2 cellular contexts compared by ENCODE assay signal in the genomic region with DNA sequence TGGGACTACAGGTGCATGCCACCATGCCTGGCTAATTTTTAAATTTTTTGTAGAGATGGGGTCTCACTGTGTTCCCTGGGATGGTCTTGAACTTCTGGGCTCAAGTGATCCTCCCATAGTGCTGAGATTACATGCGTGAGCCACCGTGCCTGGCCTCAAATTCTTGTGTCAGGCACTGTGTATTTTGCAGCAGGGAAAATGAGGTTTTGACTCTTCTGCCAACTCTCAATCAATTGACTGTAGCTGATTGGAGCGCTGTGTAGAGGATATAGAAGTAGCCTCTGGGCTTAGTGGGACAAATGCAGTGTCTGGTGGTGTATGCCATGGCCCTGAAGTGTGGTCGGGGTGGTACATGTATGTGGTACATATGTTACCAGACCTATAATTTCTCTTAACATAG.
TF ChIP-seq lines count a peak whose summit lies in the region.

No MANE protein-coding gene starts in this region.

TF ChIP-seq in GM23338, 12 proteins besides CTCF, POLR2A, EP300 and RAD21 (continued from another document):
- TF ChIP-seq, protein P1, sequence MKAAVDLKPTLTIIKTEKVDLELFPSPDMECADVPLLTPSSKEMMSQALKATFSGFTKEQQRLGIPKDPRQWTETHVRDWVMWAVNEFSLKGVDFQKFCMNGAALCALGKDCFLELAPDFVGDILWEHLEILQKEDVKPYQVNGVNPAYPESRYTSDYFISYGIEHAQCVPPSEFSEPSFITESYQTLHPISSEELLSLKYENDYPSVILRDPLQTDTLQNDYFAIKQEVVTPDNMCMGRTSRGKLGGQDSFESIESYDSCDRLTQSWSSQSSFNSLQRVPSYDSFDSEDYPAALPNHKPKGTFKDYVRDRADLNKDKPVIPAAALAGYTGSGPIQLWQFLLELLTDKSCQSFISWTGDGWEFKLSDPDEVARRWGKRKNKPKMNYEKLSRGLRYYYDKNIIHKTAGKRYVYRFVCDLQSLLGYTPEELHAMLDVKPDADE (IDR thresholded peaks at IDR 0.05): no peak
- TF ChIP-seq NANOG (IDR thresholded peaks at IDR 0.05; ENCODE audit: borderline replicate concordance): no peak
- TF ChIP-seq EZH2 (IDR thresholded peaks at IDR 0.05; ENCODE audit: low read depth, unreplicated experiment): no peak
- no peak for TF ChIP-seq POLR2AphosphoS5 (IDR thresholded peaks at IDR 0.05; ENCODE audit: low read depth)
- TF ChIP-seq ZNF114 (CRISPR knock-in tag; IDR thresholded peaks at IDR 0.05): no peak
- TF ChIP-seq, protein P2, sequence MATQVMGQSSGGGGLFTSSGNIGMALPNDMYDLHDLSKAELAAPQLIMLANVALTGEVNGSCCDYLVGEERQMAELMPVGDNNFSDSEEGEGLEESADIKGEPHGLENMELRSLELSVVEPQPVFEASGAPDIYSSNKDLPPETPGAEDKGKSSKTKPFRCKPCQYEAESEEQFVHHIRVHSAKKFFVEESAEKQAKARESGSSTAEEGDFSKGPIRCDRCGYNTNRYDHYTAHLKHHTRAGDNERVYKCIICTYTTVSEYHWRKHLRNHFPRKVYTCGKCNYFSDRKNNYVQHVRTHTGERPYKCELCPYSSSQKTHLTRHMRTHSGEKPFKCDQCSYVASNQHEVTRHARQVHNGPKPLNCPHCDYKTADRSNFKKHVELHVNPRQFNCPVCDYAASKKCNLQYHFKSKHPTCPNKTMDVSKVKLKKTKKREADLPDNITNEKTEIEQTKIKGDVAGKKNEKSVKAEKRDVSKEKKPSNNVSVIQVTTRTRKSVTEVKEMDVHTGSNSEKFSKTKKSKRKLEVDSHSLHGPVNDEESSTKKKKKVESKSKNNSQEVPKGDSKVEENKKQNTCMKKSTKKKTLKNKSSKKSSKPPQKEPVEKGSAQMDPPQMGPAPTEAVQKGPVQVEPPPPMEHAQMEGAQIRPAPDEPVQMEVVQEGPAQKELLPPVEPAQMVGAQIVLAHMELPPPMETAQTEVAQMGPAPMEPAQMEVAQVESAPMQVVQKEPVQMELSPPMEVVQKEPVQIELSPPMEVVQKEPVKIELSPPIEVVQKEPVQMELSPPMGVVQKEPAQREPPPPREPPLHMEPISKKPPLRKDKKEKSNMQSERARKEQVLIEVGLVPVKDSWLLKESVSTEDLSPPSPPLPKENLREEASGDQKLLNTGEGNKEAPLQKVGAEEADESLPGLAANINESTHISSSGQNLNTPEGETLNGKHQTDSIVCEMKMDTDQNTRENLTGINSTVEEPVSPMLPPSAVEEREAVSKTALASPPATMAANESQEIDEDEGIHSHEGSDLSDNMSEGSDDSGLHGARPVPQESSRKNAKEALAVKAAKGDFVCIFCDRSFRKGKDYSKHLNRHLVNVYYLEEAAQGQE (IDR thresholded peaks at IDR 0.05; ENCODE audit: unreplicated experiment): no peak

TF ChIP-seq in GM12878, 131 proteins besides CTCF, POLR2A, EP300 and RAD21 (continued from another document):
- TF ChIP-seq, protein P3, sequence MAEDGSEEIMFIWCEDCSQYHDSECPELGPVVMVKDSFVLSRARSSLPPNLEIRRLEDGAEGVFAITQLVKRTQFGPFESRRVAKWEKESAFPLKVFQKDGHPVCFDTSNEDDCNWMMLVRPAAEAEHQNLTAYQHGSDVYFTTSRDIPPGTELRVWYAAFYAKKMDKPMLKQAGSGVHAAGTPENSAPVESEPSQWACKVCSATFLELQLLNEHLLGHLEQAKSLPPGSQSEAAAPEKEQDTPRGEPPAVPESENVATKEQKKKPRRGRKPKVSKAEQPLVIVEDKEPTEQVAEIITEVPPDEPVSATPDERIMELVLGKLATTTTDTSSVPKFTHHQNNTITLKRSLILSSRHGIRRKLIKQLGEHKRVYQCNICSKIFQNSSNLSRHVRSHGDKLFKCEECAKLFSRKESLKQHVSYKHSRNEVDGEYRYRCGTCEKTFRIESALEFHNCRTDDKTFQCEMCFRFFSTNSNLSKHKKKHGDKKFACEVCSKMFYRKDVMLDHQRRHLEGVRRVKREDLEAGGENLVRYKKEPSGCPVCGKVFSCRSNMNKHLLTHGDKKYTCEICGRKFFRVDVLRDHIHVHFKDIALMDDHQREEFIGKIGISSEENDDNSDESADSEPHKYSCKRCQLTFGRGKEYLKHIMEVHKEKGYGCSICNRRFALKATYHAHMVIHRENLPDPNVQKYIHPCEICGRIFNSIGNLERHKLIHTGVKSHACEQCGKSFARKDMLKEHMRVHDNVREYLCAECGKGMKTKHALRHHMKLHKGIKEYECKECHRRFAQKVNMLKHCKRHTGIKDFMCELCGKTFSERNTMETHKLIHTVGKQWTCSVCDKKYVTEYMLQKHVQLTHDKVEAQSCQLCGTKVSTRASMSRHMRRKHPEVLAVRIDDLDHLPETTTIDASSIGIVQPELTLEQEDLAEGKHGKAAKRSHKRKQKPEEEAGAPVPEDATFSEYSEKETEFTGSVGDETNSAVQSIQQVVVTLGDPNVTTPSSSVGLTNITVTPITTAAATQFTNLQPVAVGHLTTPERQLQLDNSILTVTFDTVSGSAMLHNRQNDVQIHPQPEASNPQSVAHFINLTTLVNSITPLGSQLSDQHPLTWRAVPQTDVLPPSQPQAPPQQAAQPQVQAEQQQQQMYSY (CRISPR knock-in tag; IDR thresholded peaks at IDR 0.05): no peak
- TF ChIP-seq SIN3A (IDR thresholded peaks at IDR 0.05; ENCODE audit: low read depth, low read length) (no peak), CREB1 (IDR thresholded peaks at IDR 0.05; ENCODE audit: low read depth) (no peak), PAX8 (IDR thresholded peaks at IDR 0.05) (no peak), BCL11A (IDR thresholded peaks at IDR 0.05; ENCODE audit: low read depth, low read length) (no peak), ZBED1 (IDR thresholded peaks at IDR 0.05; ENCODE audit: borderline replicate concordance) (no peak), ATF7 (IDR thresholded peaks at IDR 0.05; ENCODE audit: low read depth) (no peak)
- TF ChIP-seq, protein P4, sequence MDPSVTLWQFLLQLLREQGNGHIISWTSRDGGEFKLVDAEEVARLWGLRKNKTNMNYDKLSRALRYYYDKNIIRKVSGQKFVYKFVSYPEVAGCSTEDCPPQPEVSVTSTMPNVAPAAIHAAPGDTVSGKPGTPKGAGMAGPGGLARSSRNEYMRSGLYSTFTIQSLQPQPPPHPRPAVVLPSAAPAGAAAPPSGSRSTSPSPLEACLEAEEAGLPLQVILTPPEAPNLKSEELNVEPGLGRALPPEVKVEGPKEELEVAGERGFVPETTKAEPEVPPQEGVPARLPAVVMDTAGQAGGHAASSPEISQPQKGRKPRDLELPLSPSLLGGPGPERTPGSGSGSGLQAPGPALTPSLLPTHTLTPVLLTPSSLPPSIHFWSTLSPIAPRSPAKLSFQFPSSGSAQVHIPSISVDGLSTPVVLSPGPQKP (IDR thresholded peaks at IDR 0.05; ENCODE audit: low read depth, low read length): no peak
